Comparison of ENCODE assay signal across 1 cellular context in the genomic region with DNA sequence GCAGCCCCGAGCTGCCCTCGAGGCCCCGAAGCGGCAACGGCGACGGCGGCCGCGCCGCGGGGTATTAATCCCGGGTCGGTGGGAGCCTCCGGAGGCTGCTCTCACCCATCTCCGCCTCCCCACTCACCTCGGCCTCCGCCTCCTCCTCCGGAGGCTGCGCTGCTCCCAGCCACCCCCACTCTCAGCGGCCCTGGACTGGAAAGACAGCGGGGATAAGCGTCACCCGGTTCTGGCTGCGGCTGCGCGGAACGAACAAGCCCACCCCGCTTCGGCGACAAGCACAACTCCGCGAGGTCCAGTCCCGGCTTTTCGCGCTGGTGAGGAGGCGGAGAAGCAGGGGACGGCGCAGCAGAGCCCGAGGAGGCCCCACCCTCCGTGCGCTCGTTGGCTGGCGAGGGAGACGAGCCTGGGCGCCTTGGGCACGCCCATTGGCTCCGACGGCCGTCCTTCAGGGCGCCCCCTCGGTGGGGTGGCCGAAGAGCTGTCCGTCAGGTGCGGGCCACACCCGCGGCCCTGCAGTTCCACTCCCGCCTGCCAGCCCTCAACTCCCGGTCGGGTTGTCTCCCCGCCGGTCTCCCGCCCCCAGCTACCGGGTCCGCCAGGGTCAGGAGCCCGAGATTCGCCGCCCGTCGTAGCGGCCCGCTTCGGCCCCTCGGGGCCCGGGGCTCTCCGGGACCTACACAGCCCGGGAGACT.
TF ChIP-seq lines count a peak whose summit lies in the region.

ZMYM5 (minus strand) TSS at position 327 of the 695 bp plus-strand sequence. CDS start 11,469 bp downstream, outside the sequence.

TF ChIP-seq in K562, 482 proteins besides CTCF, POLR2A, EP300 and RAD21 (continued from another document and continues in another):
- peak; percentile 89 for TF ChIP-seq TOE1 (IDR thresholded peaks at IDR 0.05; ENCODE audit: borderline replicate concordance)
- no peak for TF ChIP-seq TOE1 (CRISPR knock-in tag; IDR thresholded peaks at IDR 0.05; ENCODE audit: borderline replicate concordance, low read depth)
- TF ChIP-seq PBX2 (CRISPR knock-in tag; IDR thresholded peaks at IDR 0.05; ENCODE audit: low read depth): peak; percentile 95
- TF ChIP-seq PBX2 (tag; conservative IDR thresholded peaks at IDR 0.05; ENCODE audit: low read depth): peak; percentile 96
- peak; percentile 73; the same call in 1 of the 2 replicates for TF ChIP-seq GTF2F1 (IDR thresholded peaks at IDR 0.05; ENCODE audit: low read depth, low read length)
- TF ChIP-seq, protein P1, sequence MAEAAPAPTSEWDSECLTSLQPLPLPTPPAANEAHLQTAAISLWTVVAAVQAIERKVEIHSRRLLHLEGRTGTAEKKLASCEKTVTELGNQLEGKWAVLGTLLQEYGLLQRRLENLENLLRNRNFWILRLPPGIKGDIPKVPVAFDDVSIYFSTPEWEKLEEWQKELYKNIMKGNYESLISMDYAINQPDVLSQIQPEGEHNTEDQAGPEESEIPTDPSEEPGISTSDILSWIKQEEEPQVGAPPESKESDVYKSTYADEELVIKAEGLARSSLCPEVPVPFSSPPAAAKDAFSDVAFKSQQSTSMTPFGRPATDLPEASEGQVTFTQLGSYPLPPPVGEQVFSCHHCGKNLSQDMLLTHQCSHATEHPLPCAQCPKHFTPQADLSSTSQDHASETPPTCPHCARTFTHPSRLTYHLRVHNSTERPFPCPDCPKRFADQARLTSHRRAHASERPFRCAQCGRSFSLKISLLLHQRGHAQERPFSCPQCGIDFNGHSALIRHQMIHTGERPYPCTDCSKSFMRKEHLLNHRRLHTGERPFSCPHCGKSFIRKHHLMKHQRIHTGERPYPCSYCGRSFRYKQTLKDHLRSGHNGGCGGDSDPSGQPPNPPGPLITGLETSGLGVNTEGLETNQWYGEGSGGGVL (CRISPR knock-in tag; IDR thresholded peaks at IDR 0.05): no peak
- TF ChIP-seq, protein P2, sequence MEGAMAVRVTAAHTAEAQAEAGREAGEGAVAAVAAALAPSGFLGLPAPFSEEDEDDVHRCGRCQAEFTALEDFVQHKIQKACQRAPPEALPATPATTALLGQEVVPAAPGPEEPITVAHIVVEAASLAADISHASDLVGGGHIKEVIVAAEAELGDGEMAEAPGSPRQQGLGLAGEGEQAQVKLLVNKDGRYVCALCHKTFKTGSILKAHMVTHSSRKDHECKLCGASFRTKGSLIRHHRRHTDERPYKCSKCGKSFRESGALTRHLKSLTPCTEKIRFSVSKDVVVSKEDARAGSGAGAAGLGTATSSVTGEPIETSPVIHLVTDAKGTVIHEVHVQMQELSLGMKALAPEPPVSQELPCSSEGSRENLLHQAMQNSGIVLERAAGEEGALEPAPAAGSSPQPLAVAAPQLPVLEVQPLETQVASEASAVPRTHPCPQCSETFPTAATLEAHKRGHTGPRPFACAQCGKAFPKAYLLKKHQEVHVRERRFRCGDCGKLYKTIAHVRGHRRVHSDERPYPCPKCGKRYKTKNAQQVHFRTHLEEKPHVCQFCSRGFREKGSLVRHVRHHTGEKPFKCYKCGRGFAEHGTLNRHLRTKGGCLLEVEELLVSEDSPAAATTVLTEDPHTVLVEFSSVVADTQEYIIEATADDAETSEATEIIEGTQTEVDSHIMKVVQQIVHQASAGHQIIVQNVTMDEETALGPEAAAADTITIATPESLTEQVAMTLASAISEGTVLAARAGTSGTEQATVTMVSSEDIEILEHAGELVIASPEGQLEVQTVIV (CRISPR knock-in tag; IDR thresholded peaks at IDR 0.05; ENCODE audit: borderline replicate concordance): no peak
- TF ChIP-seq SIN3A (IDR thresholded peaks at IDR 0.05; ENCODE audit: borderline replicate concordance in 2 of 2, control insufficient read depth in 1 of 2, low read depth in 2 of 2, low read length in 2 of 2): 0 out of 4 replicates have a peak, but pooled peaks of 1 of the 2 experiments have one; percentile 35
- TF ChIP-seq TCF7L2 (IDR thresholded peaks at IDR 0.05; ENCODE audit: low read depth, low read length): no peak
- peak in 1 of 2 experiments; percentile 16; a peak in 2 of 4 replicates for TF ChIP-seq MAZ (CRISPR knock-in tag; conservative IDR thresholded peaks at IDR 0.05 in 1 of 2, IDR thresholded peaks at IDR 0.05 in 1 of 2)
- TF ChIP-seq ZFX (CRISPR knock-in tag; IDR thresholded peaks at IDR 0.05): peak; percentile 96
- peak; percentile 90 for TF ChIP-seq POLR2G (IDR thresholded peaks at IDR 0.05; ENCODE audit: low read depth, low read length)
- TF ChIP-seq ESRRA (IDR thresholded peaks at IDR 0.05; ENCODE audit: borderline replicate concordance, low read depth): 0 out of 2 replicates have a peak, but pooled peaks have one; percentile 33
- peak; percentile 66 for TF ChIP-seq CTBP1 (IDR thresholded peaks at IDR 0.05; ENCODE audit: borderline replicate concordance)
- no peak; the same call in 1 of the 2 replicates for TF ChIP-seq GABPB1 (CRISPR knock-in tag; IDR thresholded peaks at IDR 0.05)
- TF ChIP-seq POLR2H (tag; IDR thresholded peaks at IDR 0.05; ENCODE audit: low read depth): peak; percentile 81
- TF ChIP-seq TAF1 (IDR thresholded peaks at IDR 0.05; ENCODE audit: control insufficient read depth, extremely low read depth, insufficient read depth, low read length, severe bottlenecking): peak; percentile 56
- peak; percentile 72 for TF ChIP-seq HNRNPLL (IDR thresholded peaks at IDR 0.05; ENCODE audit: low read depth, low read length, poor library complexity, severe bottlenecking)
- TF ChIP-seq, protein P3, sequence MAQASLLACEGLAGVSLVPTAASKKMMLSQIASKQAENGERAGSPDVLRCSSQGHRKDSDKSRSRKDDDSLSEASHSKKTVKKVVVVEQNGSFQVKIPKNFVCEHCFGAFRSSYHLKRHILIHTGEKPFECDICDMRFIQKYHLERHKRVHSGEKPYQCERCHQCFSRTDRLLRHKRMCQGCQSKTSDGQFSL (CRISPR knock-in tag; IDR thresholded peaks at IDR 0.05): peak; percentile 31; the same call in 1 of the 2 replicates
- TF ChIP-seq, protein P3 (tag; IDR thresholded peaks at IDR 0.05): peak in 1 of 2 experiments; percentile 68; a peak in 1 of 4 replicates
- 0 out of 2 replicates have a peak, but pooled peaks have one; percentile 20 for TF ChIP-seq ZSCAN29 (IDR thresholded peaks at IDR 0.05)
- TF ChIP-seq ZBTB7A (IDR thresholded peaks at IDR 0.05; ENCODE audit: borderline replicate concordance, control insufficient read depth, low read depth, low read length): peak; percentile 55; the same call in 1 of the 2 replicates
- 0 out of 2 replicates have a peak, but pooled peaks have one; percentile 15 for TF ChIP-seq GTF2E2 (tag; IDR thresholded peaks at IDR 0.05)
- TF ChIP-seq MGA (IDR thresholded peaks at IDR 0.05): 0 out of 2 replicates have a peak, but pooled peaks have one; percentile 28
- TF ChIP-seq NFYB (IDR thresholded peaks at IDR 0.05; ENCODE audit: extremely low read depth, insufficient read length): peak; percentile 95
- TF ChIP-seq NEUROD1 (IDR thresholded peaks at IDR 0.05; ENCODE audit: borderline replicate concordance, low read depth, low read length, partially characterized antibody): peak; percentile 97
